In genomic region chr7:27095897-27096755, GRCh38 we compare ENCODE assay signal across 8 cellular contexts. TPM values are rescaled to one million over a fixed set of nuclear protein-coding genes. Genes with fewer than 3 reads are reported as not detected.
A peak's percentile ranks its signal among the peaks of the same experiment; 100 is the strongest.
DNase-seq lines count a peak whose midpoint lies in the region; ATAC-seq and TF ChIP-seq lines count a peak whose summit lies in the region.

TSS of gene HOXA1 (minus strand) at chr7:27096000. CDS start at chr7:27095912, 88 bp downstream.

- peak; percentile 98 for DNase-seq in AG20443 (ENCODE audit: low spot score)
- DNase-seq in NCI-H446 (lab: John Stamatoyannopoulos, UW): peak; percentile 71 to 88
- DNase-seq in activated CD4-positive, alpha-beta T cell treated with anti-CD3 and anti-CD28 coated beads, Interleukin-2, amount 10 ng/mL, durations not matched to agents 7 days and 5 days: peak; percentile 72
- peak; percentile 57 to 59 for DNase-seq in stimulated activated CD8-positive, alpha-beta memory T cell treated with anti-CD3 and anti-CD28 coated beads, Interleukin-2, amount 100 ng/mL, for 48 hours (ENCODE audit: low read depth in 2 of 2)

- peaks cover 29% of the 10 kb centered on the region for H3K4me1 Mint-ChIP-seq in activated CD4-positive, alpha-beta T cell treated with anti-CD3 and anti-CD28 coated beads, Interleukin-2, amount 10 ng/mL, durations not matched to agents 7 days and 5 days

- no peak within 1 kb of the TSS for H3K27ac ChIP-seq in ectodermal cell (ENCODE audit: insufficient read depth, low read depth, low read length, poor library complexity, severe bottlenecking)
- peak within 1 kb of the TSS; percentile 80 for H3K27ac ChIP-seq in mesodermal cell (ENCODE audit: low read depth, low read length, severe bottlenecking)

- H3K4me3 Mint-ChIP-seq in activated CD4-positive, alpha-beta T cell treated with anti-CD3 and anti-CD28 coated beads, Interleukin-2, amount 10 ng/mL, durations not matched to agents 7 days and 5 days: peak within 1 kb of the TSS; percentile 82

- H3K9me3 Mint-ChIP-seq in activated CD4-positive, alpha-beta T cell treated with anti-CD3 and anti-CD28 coated beads, Interleukin-2, amount 10 ng/mL, durations not matched to agents 7 days and 5 days: no peaks in the 10 kb centered on the region

- H3K4me3 ChIP-seq in ectodermal cell (ENCODE audit: insufficient read depth, low read depth, low read length) (peak within 1 kb of the TSS; percentile 57), mesodermal cell (ENCODE audit: extremely low read depth, insufficient read depth, low read length, poor library complexity, severe bottlenecking) (peak within 1 kb of the TSS; percentile 67)

- peak; percentile 86 for ATAC-seq in HG03196 (IDR thresholded peaks at IDR 0.05; ENCODE audit: unreplicated experiment)

- peaks cover 11% of the 10 kb centered on the region for H3K36me3 Mint-ChIP-seq in activated CD4-positive, alpha-beta T cell treated with anti-CD3 and anti-CD28 coated beads, Interleukin-2, amount 10 ng/mL, durations not matched to agents 7 days and 5 days (ENCODE audit: low read depth)

- H3K9me3 ChIP-seq in ectodermal cell (ENCODE audit: control insufficient read depth, low read length): no peaks in the 10 kb centered on the region
- H3K9me3 ChIP-seq in mesodermal cell (ENCODE audit: control insufficient read depth, low read length): no peaks in the 10 kb centered on the region

- peak within 1 kb of the TSS; percentile 33 for H3K27ac Mint-ChIP-seq in activated CD4-positive, alpha-beta T cell treated with anti-CD3 and anti-CD28 coated beads, Interleukin-2, amount 10 ng/mL, durations not matched to agents 7 days and 5 days

- POLR2A ChIA-PET in activated CD4-positive, alpha-beta T cell treated with anti-CD3 and anti-CD28 coated beads, Interleukin-2, amount 10 ng/mL, durations not matched to agents 7 days and 5 days (lab: Charles Lee): no interaction called here

- CTCF ChIA-PET in activated CD4-positive, alpha-beta T cell treated with anti-CD3 and anti-CD28 coated beads, Interleukin-2, amount 10 ng/mL, durations not matched to agents 7 days and 5 days (lab: Charles Lee): interaction anchor here (0.9 to 1.7 kb wide), 2 partner anchors 65 to 229 kb away, joined by 4 to 5 read pairs; no protein-coding TSS in a partner anchor

- TF ChIP-seq POLR2A in GM19099 (IDR thresholded peaks at IDR 0.05; ENCODE audit: extremely low read depth, insufficient read length, low read depth): peak; percentile 44

- H3K27me3 ChIP-seq in ectodermal cell (ENCODE audit: control insufficient read depth, insufficient read depth, low read length, poor library complexity, severe bottlenecking): peaks cover 100% of the 10 kb centered on the region

- no peaks in the 10 kb centered on the region for H3K36me3 ChIP-seq in ectodermal cell (ENCODE audit: control insufficient read depth, insufficient read depth, low read length)
- H3K36me3 ChIP-seq in mesodermal cell (ENCODE audit: control insufficient read depth, insufficient read depth, low read length): no peaks in the 10 kb centered on the region

- H3K27me3 Mint-ChIP-seq in activated CD4-positive, alpha-beta T cell treated with anti-CD3 and anti-CD28 coated beads, Interleukin-2, amount 10 ng/mL, durations not matched to agents 7 days and 5 days: peaks cover 92% of the 10 kb centered on the region

- 0 to 1% methylated on average over 68 of the region's 68 CpGs for WGBS in ectodermal cell, 2 experiments
- WGBS in mesodermal cell (ENCODE audit: insufficient coverage in 2 of 2), 2 experiments: 0 to 1% methylated on average over 22 to 34 of the region's 68 CpGs

- H3K4me1 ChIP-seq in ectodermal cell (ENCODE audit: control insufficient read depth, insufficient read depth, low read length) (peaks cover 5% of the 10 kb centered on the region), mesodermal cell (ENCODE audit: control insufficient read depth, insufficient read depth, low read length, poor library complexity, severe bottlenecking) (peaks cover 38% of the 10 kb centered on the region)

RNA-seq across cellular contexts. Expression of gene HOXA1, which starts in this region (rescaled TPM):
- total RNA-seq in activated CD4-positive, alpha-beta T cell treated with anti-CD3 and anti-CD28 coated beads, Interleukin-2, amount 10 ng/mL, durations not matched to agents 7 days and 5 days: under 1 TPM; 0.22 to 0.58 TPM
- polyA plus RNA-seq in ectodermal cell (2013, experiment 1 of 4): 2.7 TPM
- polyA plus RNA-seq in ectodermal cell (2013, experiment 2 of 4): 1.7 TPM
- polyA plus RNA-seq in ectodermal cell (2013, experiment 3 of 4): 4.2 TPM
- polyA plus RNA-seq in ectodermal cell (2013, experiment 4 of 4): 2.9 TPM
- polyA plus RNA-seq in mesodermal cell (2013, experiment 1 of 2): 7.3 TPM
- 8.7 TPM for polyA plus RNA-seq in mesodermal cell (2013, experiment 2 of 2)

Comparison
In these comparisons a context has a peak if more than half of its experiments do, and no peak if none do; other contexts are left out.
1. Peak in DNase-seq in activated CD4-positive, alpha-beta T cell treated with anti-CD3 and anti-CD28 coated beads, Interleukin-2, amount 10 ng/mL, durations not matched to agents 7 days and 5 days; RNA of the gene not detected or under 1 TPM.